7 cellular contexts compared by ENCODE assay signal in genomic region chr11:119666061-119666460, GRCh38.
"Had no signal": no experiment of that assay in that cellular context is flagged by ENCODE, and none has a peak within 500 bp of the region (broad histone marks: within the 10 kb centered on the region; RNA-seq: fewer than 3 reads in every experiment).

No MANE protein-coding gene starts in this region.

- H3K36me3 Mint-ChIP-seq: natural killer cell treated with Interleukin-12 subunit alpha and Interleukin-12 subunit beta and Interleukin-15 and Interleukin-18, amount 100 ng/mL, for 72 hours; T-cell had no signal

- H3K4me3 Mint-ChIP-seq: activated CD4-positive, alpha-beta T cell treated with anti-CD3 and anti-CD28 coated beads, Interleukin-2, amount 10 ng/mL, durations not matched to agents 24 days and 14 days; activated naive CD4-positive, alpha-beta T cell treated with anti-CD3 and anti-CD28 coated beads for 36 hours; effector memory CD8-positive, alpha-beta T cell; natural killer cell treated with Interleukin-12 subunit alpha and Interleukin-12 subunit beta and Interleukin-15 and Interleukin-18, amount 100 ng/mL, for 72 hours; T-cell had no signal

- H3K4me3 ChIP-seq: tibial artery, vagina had no signal

- H3K9me3 ChIP-seq: tibial artery, vagina had no signal

- H3K27me3 Mint-ChIP-seq: activated CD4-positive, alpha-beta T cell treated with anti-CD3 and anti-CD28 coated beads, Interleukin-2, amount 10 ng/mL, durations not matched to agents 24 days and 14 days; effector memory CD8-positive, alpha-beta T cell had no signal

- H3K9me3 Mint-ChIP-seq: activated CD4-positive, alpha-beta T cell treated with anti-CD3 and anti-CD28 coated beads, Interleukin-2, amount 10 ng/mL, durations not matched to agents 24 days and 14 days; activated naive CD4-positive, alpha-beta T cell treated with anti-CD3 and anti-CD28 coated beads for 36 hours; effector memory CD8-positive, alpha-beta T cell; natural killer cell treated with Interleukin-12 subunit alpha and Interleukin-12 subunit beta and Interleukin-15 and Interleukin-18, amount 100 ng/mL, for 72 hours; T-cell had no signal

- H3K27ac Mint-ChIP-seq: activated CD4-positive, alpha-beta T cell treated with anti-CD3 and anti-CD28 coated beads, Interleukin-2, amount 10 ng/mL, durations not matched to agents 24 days and 14 days; activated naive CD4-positive, alpha-beta T cell treated with anti-CD3 and anti-CD28 coated beads for 36 hours; effector memory CD8-positive, alpha-beta T cell; natural killer cell treated with Interleukin-12 subunit alpha and Interleukin-12 subunit beta and Interleukin-15 and Interleukin-18, amount 100 ng/mL, for 72 hours; T-cell had no signal

- H3K27me3 ChIP-seq: tibial artery, vagina had no signal

- H3K36me3 ChIP-seq: vagina had no signal

- H3K4me1 Mint-ChIP-seq: activated CD4-positive, alpha-beta T cell treated with anti-CD3 and anti-CD28 coated beads, Interleukin-2, amount 10 ng/mL, durations not matched to agents 24 days and 14 days; T-cell had no signal

- H3K27ac ChIP-seq: tibial artery, vagina had no signal
